In genomic region chr17:64777413-64778101, GRCh38 we compare ENCODE assay signal across 8 cellular contexts.
DNase-seq lines count a peak whose midpoint lies in the region; ATAC-seq and TF ChIP-seq lines count a peak whose summit lies in the region.

No MANE protein-coding gene starts in this region.

- TF ChIP-seq POLR2A in breast epithelium (IDR thresholded peaks at IDR 0.05), result no peak

- no peak for DNase-seq in breast epithelium (ENCODE audit: low spot score in 2 of 2)
- DNase-seq in mammary epithelial cell, result no peak
- DNase-seq in SK-N-MC (ENCODE audit: low read depth, low spot score), result no peak
- peak; percentile 73 for DNase-seq in Right ventricle myocardium superior
- DNase-seq in progenitor cell of endocrine pancreas (ENCODE audit: low spot score, unreplicated experiment), result no peak
- DNase-seq in mucosa of gallbladder (ENCODE audit: low spot score), result no peak
- DNase-seq in GM19238 (ENCODE audit: insufficient read length, low spot score), result no peak

- H3K27me3 Mint-ChIP-seq in progenitor cell of endocrine pancreas, result peaks cover 54% of the 10 kb centered on the region

- no peaks in the 10 kb centered on the region for H3K9me3 Mint-ChIP-seq in progenitor cell of endocrine pancreas (ENCODE audit: low read depth)

- 69% methylated on average over 17 of the region's 17 CpGs for WGBS in mammary epithelial cell (ENCODE audit: low coverage, missing lambda C conversion rate)

- no peak overlapping the region for H2AFZ ChIP-seq in mammary epithelial cell (ENCODE audit: low read depth, low read length)

- peaks cover 2% of the 10 kb centered on the region for H3K36me3 Mint-ChIP-seq in progenitor cell of endocrine pancreas (ENCODE audit: insufficient read depth)

- no peak overlapping the region for H3K4me2 ChIP-seq in mammary epithelial cell (ENCODE audit: insufficient read depth, low read depth, low read length)

- peaks cover 11% of the 10 kb centered on the region for H3K4me1 Mint-ChIP-seq in progenitor cell of endocrine pancreas (ENCODE audit: low read depth)

- no peak overlapping the region for H3K27ac Mint-ChIP-seq in progenitor cell of endocrine pancreas

- CTCF ChIA-PET in mammary epithelial cell (lab: Charles Lee; ENCODE audit: low non-redundant PET), result interaction anchor here (0.6 to 0.7 kb wide), 2 partner anchors 163 to 415 kb away, joined by 3 to 8 read pairs; no protein-coding TSS in a partner anchor

- H3K27ac ChIP-seq in breast epithelium, result peak overlapping the region; percentile 1 to 61
- no peak overlapping the region for H3K27ac ChIP-seq in mammary epithelial cell (ENCODE audit: insufficient read depth, low read depth, low read length)
- no peak overlapping the region for H3K27ac ChIP-seq in SK-N-MC

- no peaks in the 10 kb centered on the region for H4K20me1 ChIP-seq in mammary epithelial cell (ENCODE audit: insufficient read depth, low read length)

- H3K4me3 ChIP-seq in breast epithelium (peak overlapping the region; percentile 19 to 71 (median 46)), mammary epithelial cell (replicated peaks in 1 of 3; ENCODE audit: insufficient read depth in 1 of 3, low read depth in 2 of 3, low read length in 3 of 3) (no peak overlapping the region), SK-N-MC (peak overlapping the region; percentile 69)

- H3K9ac ChIP-seq in mammary epithelial cell (ENCODE audit: insufficient read depth, low read length) (no peak overlapping the region), SK-N-MC (ENCODE audit: insufficient read length) (no peak overlapping the region)

- in situ Hi-C loops in mammary epithelial cell (cut with MboI; ENCODE audit: low sequenced_read_pairs in 2 of 2), result loop anchor here in 1 of 2 donors (25.0 kb wide), 1 partner anchor 160 kb away; no protein-coding TSS in a partner anchor

- peaks cover 5 to 7% of the 10 kb centered on the region in 2 donors for H3K4me1 ChIP-seq in breast epithelium
- H3K4me1 ChIP-seq in mammary epithelial cell (ENCODE audit: insufficient read depth, low read length), result peaks cover 35% of the 10 kb centered on the region

- H3K9me3 ChIP-seq in breast epithelium, result no peaks in the 10 kb centered on the region
- no peaks in the 10 kb centered on the region for H3K9me3 ChIP-seq in mammary epithelial cell (replicated peaks; ENCODE audit: insufficient read depth, low read length)
- H3K9me3 ChIP-seq in SK-N-MC (ENCODE audit: low read depth, low read length), result no peaks in the 10 kb centered on the region

- intact Hi-C loops in breast epithelium (cut with DNase I; ENCODE audit: low total_unique reads) (no loop called here), mammary epithelial cell (cut with micrococcal nuclease) (loop anchor here (1.0 to 10.0 kb wide), 3 partner anchors 37 to 184 kb away; no protein-coding TSS in a partner anchor), Right ventricle myocardium superior (cut with DNase I) (no loop called here)

- dilution Hi-C loops in mammary epithelial cell (cut with HindIII; ENCODE audit: low sequenced_read_pairs), result no loop called here

- BruUV-seq in mammary epithelial cell (replicated peaks; lab: Mats Ljungman, UMichigan), result no TSS peak

- H3K27me3 ChIP-seq in breast epithelium (no peaks in the 10 kb centered on the region), mammary epithelial cell (ENCODE audit: insufficient read depth, low read length) (no peaks in the 10 kb centered on the region)

- H3K79me2 ChIP-seq in mammary epithelial cell (ENCODE audit: insufficient read depth, low read length), result peaks cover 12% of the 10 kb centered on the region

- ATAC-seq in Right ventricle myocardium superior (ENCODE audit: poor library complexity) (peak; percentile 25), GM21423 (IDR thresholded peaks at IDR 0.05; ENCODE audit: unreplicated experiment) (no peak)

- no peaks in the 10 kb centered on the region for H3K36me3 ChIP-seq in breast epithelium
- H3K36me3 ChIP-seq in mammary epithelial cell (ENCODE audit: insufficient read depth, low read length), result no peaks in the 10 kb centered on the region
- no peaks in the 10 kb centered on the region for H3K36me3 ChIP-seq in SK-N-MC (ENCODE audit: insufficient read depth, low read length)

- H3K4me3 Mint-ChIP-seq in progenitor cell of endocrine pancreas (ENCODE audit: low read depth), result peak overlapping the region; percentile 38

- TF ChIP-seq CTCF in breast epithelium (IDR thresholded peaks at IDR 0.05), result no peak
- no peak for TF ChIP-seq CTCF in mammary epithelial cell (conservative IDR thresholded peaks at IDR 0.05 in 1 of 2, IDR thresholded peaks at IDR 0.05 in 1 of 2; ENCODE audit: extremely low read depth in 1 of 2, insufficient read depth in 1 of 2, low read depth in 1 of 2, low read length in 2 of 2)
- TF ChIP-seq CTCF in progenitor cell of endocrine pancreas (IDR thresholded peaks at IDR 0.05; ENCODE audit: unreplicated experiment), result no peak

Comparison
In these comparisons a context has a peak if more than half of its experiments do, and no peak if none do; other contexts are left out.
1. H3K27ac ChIP-seq: peak in breast epithelium (2 of 2); none in mammary epithelial cell (single experiment) and SK-N-MC (single experiment).
2. H3K4me3 ChIP-seq: peak in breast epithelium (3 of 3) and SK-N-MC (single experiment); none in mammary epithelial cell (0 of 3).